ENCODE assay signal across 2 cellular contexts in genomic region chr11:45683285-45684058, GRCh38.
TF ChIP-seq lines count a peak whose summit lies in the region.

No MANE protein-coding gene starts in this region.

TF ChIP-seq in IMR-90, 13 proteins besides CTCF, POLR2A, EP300 and RAD21:
- TF ChIP-seq CHD1 (IDR thresholded peaks at IDR 0.05; ENCODE audit: low read depth, low read length) (no peak), USF2 (IDR thresholded peaks at IDR 0.05; ENCODE audit: low read depth, low read length) (no peak), RCOR1 (IDR thresholded peaks at IDR 0.05; ENCODE audit: insufficient replicate concordance, low read length) (no peak), BHLHE40 (IDR thresholded peaks at IDR 0.05; ENCODE audit: low read depth, low read length) (no peak), RFX5 (IDR thresholded peaks at IDR 0.05; ENCODE audit: low read depth, low read length) (no peak), FOS (IDR thresholded peaks at IDR 0.05; ENCODE audit: low read depth, low read length) (no peak), NFE2L2 (IDR thresholded peaks at IDR 0.05; ENCODE audit: low read depth, low read length) (no peak), ELK1 (IDR thresholded peaks at IDR 0.05; ENCODE audit: borderline replicate concordance, low read depth, low read length) (no peak), MAZ (IDR thresholded peaks at IDR 0.05; ENCODE audit: borderline replicate concordance, low read depth, low read length) (no peak), MAFK (IDR thresholded peaks at IDR 0.05; ENCODE audit: low read depth, low read length) (no peak), CEBPB (IDR thresholded peaks at IDR 0.05; ENCODE audit: low read depth, low read length) (no peak), SMC3 (IDR thresholded peaks at IDR 0.05; ENCODE audit: low read depth, low read length) (no peak), MXI1 (IDR thresholded peaks at IDR 0.05; ENCODE audit: borderline replicate concordance, low read depth, low read length) (no peak)

TF ChIP-seq in H1, 55 proteins besides CTCF, POLR2A, EP300 and RAD21:
- TF ChIP-seq SRF (IDR thresholded peaks at IDR 0.05; ENCODE audit: low read depth, low read length) (no peak), EGR1 (IDR thresholded peaks at IDR 0.05; ENCODE audit: borderline replicate concordance, low read depth, low read length) (no peak)
